ENCODE assay signal across 8 cellular contexts in the genomic region with DNA sequence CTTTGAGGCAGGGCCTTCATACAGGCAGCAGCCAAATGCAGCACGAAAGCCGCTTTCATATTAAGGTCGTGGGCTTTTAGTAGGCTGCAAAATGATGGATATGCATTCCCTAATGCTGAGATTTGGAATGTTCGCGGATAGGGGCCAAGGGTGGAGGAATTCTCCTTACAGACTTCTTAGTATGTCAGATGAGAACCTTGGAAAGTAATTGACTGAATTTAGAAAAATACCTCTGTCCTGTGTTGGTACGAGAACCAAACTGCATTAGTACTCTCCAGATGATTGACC. TPM values are rescaled to one million over a fixed set of nuclear protein-coding genes. Genes with fewer than 3 reads are reported as not detected.
DNase-seq lines count a peak whose midpoint lies in the region; ATAC-seq and TF ChIP-seq lines count a peak whose summit lies in the region.

No MANE protein-coding gene starts in this region.

- H3K9me2 ChIP-seq in Loucy (replicated peaks; ENCODE audit: low read depth, low read length) = no peaks in the 10 kb centered on the region

- H3K4me3 Mint-ChIP-seq in naive thymus-derived CD8-positive, alpha-beta T cell = peak overlapping the region; percentile 77 to 91 (median 86)

- peaks cover 46% of the 10 kb centered on the region for H4K20me1 ChIP-seq in Loucy (ENCODE audit: insufficient read depth, low read length, poor library complexity, severe bottlenecking)

- H3K27ac ChIP-seq in coronary artery = peak overlapping the region; percentile 96

- H3K36me3 ChIP-seq in BE2C = no peaks in the 10 kb centered on the region
- no peaks in the 10 kb centered on the region for H3K36me3 ChIP-seq in Loucy (ENCODE audit: insufficient read depth, low read length)

- H3K4me3 ChIP-seq in BE2C (ENCODE audit: low read depth, low read length) (peak overlapping the region; percentile 89), Loucy (ENCODE audit: low read length, poor library complexity, severe bottlenecking) (peak overlapping the region; percentile 80), coronary artery (peak overlapping the region; percentile 92)

- peak overlapping the region; percentile 86 for H3K4me2 ChIP-seq in Loucy (ENCODE audit: low read depth, low read length, poor library complexity, severe bottlenecking)

- H3K4me1 ChIP-seq in BE2C (no peaks in the 10 kb centered on the region; the same call in 1 of the 2 replicates), Loucy (ENCODE audit: insufficient read depth, low read length, poor library complexity, severe bottlenecking) (peaks cover 51% of the 10 kb centered on the region)

- peak overlapping the region; percentile 74 for H3K9ac ChIP-seq in Loucy (ENCODE audit: low read depth, low read length, poor library complexity, severe bottlenecking)

- no peaks in the 10 kb centered on the region for H3K27me3 Mint-ChIP-seq in naive thymus-derived CD8-positive, alpha-beta T cell

- no peak overlapping the region for H2AFZ ChIP-seq in Loucy (ENCODE audit: low read length)

- no peak for ATAC-seq in naive thymus-derived CD8-positive, alpha-beta T cell
- no peak for ATAC-seq in HG03521 (IDR thresholded peaks at IDR 0.05; ENCODE audit: unreplicated experiment)

- peaks cover 17 to 62% (median 60%) of the 10 kb centered on the region in 4 donors for H3K4me1 Mint-ChIP-seq in naive thymus-derived CD8-positive, alpha-beta T cell

- DNase-seq in BE2C (no peak), coronary artery (ENCODE audit: low spot score) (no peak), A172 (ENCODE audit: low spot score) (no peak), putamen (ENCODE audit: low spot score) (no peak), GDM1 (lab: John Stamatoyannopoulos, UW) (no peak)
- DNase-seq in naive thymus-derived CD8-positive, alpha-beta T cell = no peak

- no peaks in the 10 kb centered on the region for H3K9me3 Mint-ChIP-seq in naive thymus-derived CD8-positive, alpha-beta T cell

- H3K79me2 ChIP-seq in Loucy (ENCODE audit: insufficient read depth, low read length) = peaks cover 74% of the 10 kb centered on the region

- H3K27me3 ChIP-seq in BE2C = no peaks in the 10 kb centered on the region
- H3K27me3 ChIP-seq in Loucy (ENCODE audit: insufficient read depth, low read length, poor library complexity, severe bottlenecking) = no peaks in the 10 kb centered on the region

- H3K9me3 ChIP-seq in BE2C (no peaks in the 10 kb centered on the region), Loucy (ENCODE audit: insufficient read depth, low read depth, low read length) (no peaks in the 10 kb centered on the region)

- POLR2A ChIA-PET in naive thymus-derived CD8-positive, alpha-beta T cell (lab: Charles Lee) = interaction anchor here (0.6 to 3.0 kb wide), 6 partner anchors 53 to 380 kb away, joined by 3 to 16 read pairs (median 6); partner anchors contain the start of genes GAR1, MCUB and PLA2G12A

- peaks cover 0 to 10% (median 2%) of the 10 kb centered on the region in 3 donors for H3K36me3 Mint-ChIP-seq in naive thymus-derived CD8-positive, alpha-beta T cell

- TF ChIP-seq CTCF in BE2C (IDR thresholded peaks at IDR 0.05; ENCODE audit: low read depth, low read length) = no peak
- TF ChIP-seq CTCF in Loucy (conservative IDR thresholded peaks at IDR 0.05; ENCODE audit: low read length) = no peak
- TF ChIP-seq CTCF in coronary artery (IDR thresholded peaks at IDR 0.05) = no peak

- H3F3A ChIP-seq in Loucy (ENCODE audit: low read depth) = no peaks in the 10 kb centered on the region; the same call in 1 of the 2 replicates

- H3K27ac Mint-ChIP-seq in naive thymus-derived CD8-positive, alpha-beta T cell = peak overlapping the region; percentile 37 to 95 (median 90)

RNA-seq across cellular contexts. Expression of gene SEC24B, which starts 1.1 kb away (rescaled TPM):
- 13.4 TPM for polyA plus RNA-seq in BE2C (2012; ENCODE audit: insufficient read depth, insufficient read length, low read depth)
- total RNA-seq in naive thymus-derived CD8-positive, alpha-beta T cell = 10 to 100 TPM; 38.9 to 39.6 TPM
- polyA plus RNA-seq in naive thymus-derived CD8-positive, alpha-beta T cell = 10 to 100 TPM in 2 of 3 donors, 1 to 10 TPM in 1; 8.3 to 17.2 (median 10.5) TPM
- total RNA-seq in A172 (2014; rRNA removed; shearing (Covaris generic)) = 14.1 and 16.7 TPM in 2 replicates
